8 cellular contexts compared by ENCODE assay signal in genomic region chr6:105733556-105734162, GRCh38.
DNase-seq lines count a peak whose midpoint lies in the region; ATAC-seq, FAIRE-seq and TF ChIP-seq lines count a peak whose summit lies in the region.

No MANE protein-coding gene starts in this region.

- H3K4me1 ChIP-seq in upper lobe of left lung: no peaks in the 10 kb centered on the region

- no peak overlapping the region for H3K27ac ChIP-seq in upper lobe of left lung

- ATAC-seq in upper lobe of left lung (ENCODE audit: low FRiP score in 2 of 2) (no peak), GM18502 (IDR thresholded peaks at IDR 0.05; ENCODE audit: poor library complexity, unreplicated experiment) (no peak)

- no peaks in the 10 kb centered on the region for H3K36me3 ChIP-seq in upper lobe of left lung

- H3K4me3 Mint-ChIP-seq in activated CD4-positive, alpha-beta memory T cell treated with anti-CD3 and anti-CD28 coated beads for 36 hours: no peak overlapping the region

- TF ChIP-seq POLR2A in upper lobe of left lung (IDR thresholded peaks at IDR 0.05): no peak

- no peaks in the 10 kb centered on the region for H3K9me3 Mint-ChIP-seq in activated CD4-positive, alpha-beta memory T cell treated with anti-CD3 and anti-CD28 coated beads for 36 hours

- TF ChIP-seq CTCF in foreskin fibroblast (IDR thresholded peaks at IDR 0.05; ENCODE audit: low read depth, low read length) (peak; percentile 50), upper lobe of left lung (IDR thresholded peaks at IDR 0.05) (peak in 5 of 6 experiments; percentile 29 to 56 (median 53))

- intact Hi-C loops in activated CD4-positive, alpha-beta memory T cell treated with anti-CD3 and anti-CD28 coated beads for 36 hours (cut with micrococcal nuclease): loop anchor here (1.0 to 5.0 kb wide), 6 partner anchors 249 to 568 kb away; partner anchors contain the start of gene PRDM1

- H3K9me3 ChIP-seq in upper lobe of left lung: no peaks in the 10 kb centered on the region

- H3K27ac Mint-ChIP-seq in activated CD4-positive, alpha-beta memory T cell treated with anti-CD3 and anti-CD28 coated beads for 36 hours: no peak overlapping the region

- H3K27me3 Mint-ChIP-seq in activated CD4-positive, alpha-beta memory T cell treated with anti-CD3 and anti-CD28 coated beads for 36 hours: no peaks in the 10 kb centered on the region

- no peaks in the 10 kb centered on the region for H3K4me1 Mint-ChIP-seq in activated CD4-positive, alpha-beta memory T cell treated with anti-CD3 and anti-CD28 coated beads for 36 hours (ENCODE audit: low read depth)

- FAIRE-seq in GM19239 (lab: Jason Lieb, UNC) (peak; percentile 98), urothelium cell line (lab: Jason Lieb, UNC) (no peak)

- no peaks in the 10 kb centered on the region for H3K36me3 Mint-ChIP-seq in activated CD4-positive, alpha-beta memory T cell treated with anti-CD3 and anti-CD28 coated beads for 36 hours

- H3K4me3 ChIP-seq in foreskin fibroblast (ENCODE audit: low read depth in 1 of 2, low read length in 2 of 2): no peak overlapping the region
- H3K4me3 ChIP-seq in upper lobe of left lung: no peak overlapping the region

- CTCF ChIA-PET in activated CD4-positive, alpha-beta memory T cell treated with anti-CD3 and anti-CD28 coated beads for 36 hours (lab: Charles Lee): interaction anchor here (1.1 to 1.7 kb wide), 2 partner anchors 359 to 490 kb away, joined by 3 to 10 read pairs; no protein-coding TSS in a partner anchor

- TF ChIP-seq EP300 in upper lobe of left lung (IDR thresholded peaks at IDR 0.05): no peak

- POLR2A ChIA-PET in activated CD4-positive, alpha-beta memory T cell treated with anti-CD3 and anti-CD28 coated beads for 36 hours (lab: Charles Lee): no interaction called here

- 63 to 66% methylated on average over 4 of the region's 4 CpGs for WGBS in upper lobe of left lung, 2 donors

- DNase-seq in AG08395 (ENCODE audit: low spot score) (peak; percentile 20), GM19239 (ENCODE audit: insufficient read length, low spot score) (no peak), RKO (ENCODE audit: low spot score) (peak; percentile 58), foreskin fibroblast (peak; percentile 33 to 73), upper lobe of left lung (no peak), urothelium cell line (ENCODE audit: low spot score) (no peak)
- DNase-seq in activated CD4-positive, alpha-beta memory T cell treated with anti-CD3 and anti-CD28 coated beads for 36 hours: no peak

- H3K27me3 ChIP-seq in upper lobe of left lung: no peaks in the 10 kb centered on the region

Comparison
In these comparisons a context has a peak if more than half of its experiments do, and no peak if none do; other contexts are left out.
1. DNase-seq: peak in AG08395 (single experiment), RKO (single experiment) and foreskin fibroblast (2 of 2); none in GM19239 (single experiment), upper lobe of left lung (0 of 2), activated CD4-positive, alpha-beta memory T cell treated with anti-CD3 and anti-CD28 coated beads for 36 hours (single experiment) and urothelium cell line (single experiment).